Comparison of ENCODE assay signal across 8 cellular contexts in genomic region chr1:234875953-234876814, GRCh38.
DNase-seq lines count a peak whose midpoint lies in the region; ATAC-seq, FAIRE-seq and TF ChIP-seq lines count a peak whose summit lies in the region.

No MANE protein-coding gene starts in this region.

- TF ChIP-seq CTCF in gastrocnemius medialis (IDR thresholded peaks at IDR 0.05 in 4 of 5, conservative IDR thresholded peaks at IDR 0.05 in 1 of 5) = no peak

- ATAC-seq in gastrocnemius medialis (peak; percentile 69 to 71), HG02759 (IDR thresholded peaks at IDR 0.05; ENCODE audit: unreplicated experiment) (no peak)

- H3K27me3 ChIP-seq in gastrocnemius medialis (no peaks in the 10 kb centered on the region), HAP-1 (ENCODE audit: low read depth) (no peaks in the 10 kb centered on the region), SJCRH30 (no peaks in the 10 kb centered on the region)

- in situ Hi-C loops in gastrocnemius medialis (cut with MboI; ENCODE audit: low sequenced_read_pairs in 4 of 4) = loop anchor here (25.0 kb wide), 4 partner anchors 111 to 389 kb away; partner anchors contain the start of genes IRF2BP2 (in 3 of the 4) and TARBP1 (in 1 of the 4)
- in situ Hi-C loops in HAP-1 (cut with MboI; ENCODE audit: low sequenced_read_pairs) = no loop called here

- TF ChIP-seq POLR2A in GM12892 (IDR thresholded peaks at IDR 0.05; ENCODE audit: low read depth, low read length) (no peak), gastrocnemius medialis (IDR thresholded peaks at IDR 0.05) (no peak)

- FAIRE-seq in GM12892 (lab: Jason Lieb, UNC) = no peak

- H3K27ac ChIP-seq in gastrocnemius medialis (peak overlapping the region; percentile 83 to 88 (median 85)), SJCRH30 (no peak overlapping the region)

- DNase-seq in GM12892 (ENCODE audit: insufficient read length) (peak; percentile 43), NOMO-1 (lab: John Stamatoyannopoulos, UW; ENCODE audit: unreplicated experiment in 2 of 2) (peak; percentile 80 to 94), fibroblast of gingiva (ENCODE audit: low read depth) (peak; percentile 54), gastrocnemius medialis (peak; percentile 51 to 60), COLO829 (ENCODE audit: low spot score) (no peak), HAP-1 (ENCODE audit: low spot score in 2 of 2) (no peak), SJCRH30 (no peak)

- H3K9me3 ChIP-seq in gastrocnemius medialis = no peaks in the 10 kb centered on the region
- H3K9me3 ChIP-seq in HAP-1 = no peaks in the 10 kb centered on the region
- no peaks in the 10 kb centered on the region for H3K9me3 ChIP-seq in SJCRH30 (replicated peaks)

- intact Hi-C loops in gastrocnemius medialis (cut with DNase I; ENCODE audit: low total_unique reads) = no loop called here

- H3K36me3 ChIP-seq in gastrocnemius medialis = no peaks in the 10 kb centered on the region
- no peaks in the 10 kb centered on the region for H3K36me3 ChIP-seq in HAP-1 (replicated peaks)
- H3K36me3 ChIP-seq in SJCRH30 = no peaks in the 10 kb centered on the region

- H3K4me3 ChIP-seq in gastrocnemius medialis (no peak overlapping the region), HAP-1 (no peak overlapping the region), SJCRH30 (no peak overlapping the region)

- H3K4me1 ChIP-seq in gastrocnemius medialis (peaks cover 27 to 29% of the 10 kb centered on the region in 2 donors), HAP-1 (no peaks in the 10 kb centered on the region), SJCRH30 (peaks cover 11% of the 10 kb centered on the region)

Comparison
In these comparisons a context has a peak if more than half of its experiments do, and no peak if none do; other contexts are left out.
1. DNase-seq: peak in GM12892 (single experiment), NOMO-1 (2 of 2), fibroblast of gingiva (single experiment) and gastrocnemius medialis (2 of 2); none in COLO829 (single experiment), HAP-1 (0 of 2) and SJCRH30 (0 of 2).